In the genomic region with DNA sequence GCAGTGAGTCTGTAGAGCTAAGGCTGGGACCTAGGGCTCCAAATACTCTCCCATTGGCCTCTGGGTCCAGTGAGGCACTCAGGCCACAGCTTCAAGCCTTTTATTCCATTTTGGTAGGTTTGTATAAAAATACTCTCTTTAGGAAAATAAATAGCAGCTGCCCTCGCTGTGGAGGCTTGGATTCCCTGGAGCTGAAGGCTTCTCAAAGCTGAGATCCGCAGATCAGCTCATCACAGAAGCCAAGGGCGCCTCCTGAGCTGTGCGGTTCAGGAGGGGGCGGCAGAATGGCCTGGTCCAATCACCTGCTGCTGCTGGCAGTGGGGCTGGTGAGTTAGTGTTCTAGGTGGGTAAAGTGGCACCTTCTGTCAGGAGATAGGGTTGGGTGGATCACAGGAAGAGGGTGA, we compare ENCODE assay signal across 10 cellular contexts. TPM values are rescaled to one million over a fixed set of nuclear protein-coding genes. Genes with fewer than 3 reads are reported as not detected.
DNase-seq lines count a peak whose midpoint lies in the region; FAIRE-seq and TF ChIP-seq lines count a peak whose summit lies in the region.
"Not testable (repeated sequence)": the region's sequence is repeated elsewhere in the genome, so short reads cannot be mapped to it uniquely, and the experiment has no call there.
"Had no signal": no experiment of that assay in that cellular context is flagged by ENCODE, and none has a peak within 500 bp of the region (broad histone marks: within the 10 kb centered on the region; RNA-seq: fewer than 3 reads in every experiment).

No MANE protein-coding gene starts in this region.

- not testable (repeated sequence) for H3K27me3 Mint-ChIP-seq in Caco-2 (ENCODE audit: insufficient read depth, unreplicated experiment); osteocyte (ENCODE audit: unreplicated experiment)

- H3K36me3 ChIP-seq in Caco-2 (ENCODE audit: control insufficient read depth, insufficient read depth, low read length); KMS-11 (ENCODE audit: insufficient read depth); endothelial cell of umbilical vein (ENCODE audit: control insufficient read depth in 2 of 2, extremely low read depth in 1 of 2, insufficient read depth in 2 of 2, low read length in 2 of 2); kidney epithelial cell (ENCODE audit: control insufficient read depth, insufficient read depth, low read length); suprapubic skin: not testable (repeated sequence)
- peaks cover 38% of the 10 kb centered on the region for H3K36me3 ChIP-seq in adipocyte (ENCODE audit: control insufficient read depth, insufficient read depth, low read length, severe bottlenecking)

- H3K27ac ChIP-seq in KMS-11 = peak overlapping the region; percentile 86; the same call in 1 of the 2 replicates
- H3K27ac ChIP-seq in VCaP = peak overlapping the region; percentile 94; the same call in 1 of the 2 replicates
- H3K27ac ChIP-seq in endothelial cell of umbilical vein (ENCODE audit: insufficient read depth, low read depth, low read length) = peak overlapping the region; percentile 99
- H3K27ac ChIP-seq in suprapubic skin = peak overlapping the region; percentile 95

- H3K4me1 ChIP-seq in Caco-2 (peaks cover 21% of the 10 kb centered on the region), KMS-11 (ENCODE audit: low read depth, poor library complexity, severe bottlenecking) (peaks cover 36% of the 10 kb centered on the region), adipocyte (ENCODE audit: control insufficient read depth, insufficient read depth, low read length) (peaks cover 66% of the 10 kb centered on the region), endothelial cell of umbilical vein (ENCODE audit: control insufficient read depth, extremely low read depth, insufficient read depth, low read length) (peaks cover 72% of the 10 kb centered on the region), suprapubic skin (peaks cover 62% of the 10 kb centered on the region)

- not testable (repeated sequence) for H3K27me3 ChIP-seq in Caco-2 (replicated peaks; ENCODE audit: control insufficient read depth, insufficient read depth, low read length); KMS-11 (ENCODE audit: insufficient read depth, low read depth); adipocyte (replicated peaks; ENCODE audit: control insufficient read depth, insufficient read depth, low read length); endothelial cell of umbilical vein (ENCODE audit: control insufficient read depth in 2 of 2, insufficient read depth in 2 of 2, low read length in 2 of 2); kidney epithelial cell (ENCODE audit: control insufficient read depth, insufficient read depth, low read length); suprapubic skin

- not testable (repeated sequence) for H3K9me3 ChIP-seq in Caco-2; adipocyte (ENCODE audit: control insufficient read depth, low read length); endothelial cell of umbilical vein (replicated peaks; ENCODE audit: control insufficient read depth, insufficient read depth, low read length); suprapubic skin

- not testable (repeated sequence) for H2AFZ ChIP-seq in KMS-11 (ENCODE audit: low read depth); endothelial cell of umbilical vein (ENCODE audit: low read depth, low read length)

- H3K4me2 ChIP-seq in KMS-11 (peak overlapping the region; percentile 95), endothelial cell of umbilical vein (ENCODE audit: insufficient read depth, low read length) (peak overlapping the region; percentile 88)

- POLR2A ChIA-PET in Caco-2 (lab: Charles Lee) = interaction anchor here (2.5 kb wide), 1 partner anchor 7 kb away, joined by 27 read pairs; the partner anchor contains the start of gene FOSL1
- POLR2A ChIA-PET in endothelial cell of umbilical vein (lab: Charles Lee) = interaction anchor here (1.3 to 6.7 kb wide), 5 partner anchors 8 to 172 kb away, joined by 3 to 67 read pairs (median 28); partner anchors contain the start of genes CFL1, FOSL1, MUS81 and RNASEH2C

- FAIRE-seq in endothelial cell of umbilical vein (lab: Jason Lieb, UNC) = not testable (repeated sequence)

- H3K79me2 ChIP-seq in KMS-11 (ENCODE audit: insufficient read depth, low read depth) (peaks cover 25% of the 10 kb centered on the region), endothelial cell of umbilical vein (ENCODE audit: control insufficient read depth, insufficient read depth, low read length) (peaks cover 67% of the 10 kb centered on the region)

- not testable (repeated sequence) for TF ChIP-seq EP300 in suprapubic skin (IDR thresholded peaks at IDR 0.05)

- H4K20me1 ChIP-seq in KMS-11 (ENCODE audit: insufficient read depth); endothelial cell of umbilical vein (replicated peaks; ENCODE audit: control insufficient read depth, extremely low read depth, insufficient read depth, low read length): not testable (repeated sequence)

- H3K9me1 ChIP-seq in endothelial cell of umbilical vein (replicated peaks; ENCODE audit: control insufficient read depth, extremely low read depth, insufficient read depth, low read length) = not testable (repeated sequence)

- intact Hi-C loops in Caco-2 (cut with micrococcal nuclease; ENCODE audit: unreplicated experiment); endothelial cell of umbilical vein (cut with micrococcal nuclease): not testable (repeated sequence)

- dilution Hi-C loops in endothelial cell of umbilical vein (cut with MboI; ENCODE audit: extremely low pct_ligation_motif_present, low sequenced_read_pairs) = not testable (repeated sequence)

- H3K9me3 Mint-ChIP-seq in Caco-2 (ENCODE audit: unreplicated experiment); osteocyte (ENCODE audit: unreplicated experiment): not testable (repeated sequence)

- WGBS in suprapubic skin = 57% methylated on average over 4 of the region's 5 CpGs

- H3K27ac Mint-ChIP-seq in Caco-2 (ENCODE audit: unreplicated experiment) = not testable (repeated sequence)
- H3K27ac Mint-ChIP-seq in osteocyte (ENCODE audit: unreplicated experiment) = peak overlapping the region; percentile 80

- not testable (repeated sequence) for DNase-seq in Caco-2; adipocyte (ENCODE audit: low read depth); endothelial cell of umbilical vein (ENCODE audit: low read depth, low spot score); kidney epithelial cell (ENCODE audit: low read depth); osteocyte (ENCODE audit: extremely low spot score, unreplicated experiment); suprapubic skin (ENCODE audit: low spot score in 2 of 2)

- peak overlapping the region; percentile 82 for H3K4me3 Mint-ChIP-seq in Caco-2 (ENCODE audit: unreplicated experiment)
- peak overlapping the region; percentile 73 for H3K4me3 Mint-ChIP-seq in osteocyte (ENCODE audit: unreplicated experiment)

- BruUV-seq in Caco-2 (replicated peaks; lab: Mats Ljungman, UMichigan); endothelial cell of umbilical vein (replicated peaks; lab: Mats Ljungman, UMichigan): not testable (repeated sequence)

- not testable (repeated sequence) for TF ChIP-seq CTCF in Caco-2 (IDR thresholded peaks at IDR 0.05; ENCODE audit: insufficient read depth in 1 of 2, low read depth in 1 of 2, low read length in 1 of 2, severe bottlenecking in 1 of 2, unreplicated experiment in 1 of 2); KMS-11 (conservative IDR thresholded peaks at IDR 0.05; ENCODE audit: low read depth, low read length); VCaP (conservative IDR thresholded peaks at IDR 0.05); kidney epithelial cell (IDR thresholded peaks at IDR 0.05; ENCODE audit: insufficient read depth, low read length, poor library complexity, severe bottlenecking); osteocyte (IDR thresholded peaks at IDR 0.05); suprapubic skin (IDR thresholded peaks at IDR 0.05)
- peak in 1 of 2 donors; percentile 1 for TF ChIP-seq CTCF in endothelial cell of umbilical vein (IDR thresholded peaks at IDR 0.05; ENCODE audit: extremely low read depth in 1 of 2, insufficient read depth in 1 of 2, low read depth in 1 of 2, low read length in 2 of 2)

- not testable (repeated sequence) for TF ChIP-seq POLR2A in endothelial cell of umbilical vein (IDR thresholded peaks at IDR 0.05; ENCODE audit: low read depth, low read length); suprapubic skin (IDR thresholded peaks at IDR 0.05)

- CTCF ChIA-PET in Caco-2 (lab: Charles Lee) = not testable (repeated sequence)
- CTCF ChIA-PET in endothelial cell of umbilical vein (lab: Charles Lee) = interaction anchor here (0.8 to 6.7 kb wide), 10 partner anchors 7 to 123 kb away, joined by 3 to 75 read pairs (median 22); partner anchors contain the start of genes AP5B1, C11orf68, CFL1 and FOSL1

- H3K9ac ChIP-seq in KMS-11 (peak overlapping the region; percentile 95; the same call in 1 of the 2 replicates), adipocyte (ENCODE audit: low read length) (peak overlapping the region; percentile 96), endothelial cell of umbilical vein (replicated peaks; ENCODE audit: extremely low read depth, insufficient read depth, low read length) (peak overlapping the region; percentile 98)

- H3K4me3 ChIP-seq in Caco-2 (ENCODE audit: low read depth, low read length); KMS-11 (IDR thresholded peaks at IDR 0.05; ENCODE audit: insufficient read depth, low read depth, low read length): not testable (repeated sequence)
- H3K4me3 ChIP-seq in adipocyte (ENCODE audit: low read length) (peak overlapping the region; percentile 86), endothelial cell of umbilical vein (replicated peaks in 1 of 3; ENCODE audit: insufficient read depth in 1 of 3, low read depth in 1 of 3, low read length in 3 of 3) (peak overlapping the region; percentile 10 to 92 (median 78)), kidney epithelial cell (ENCODE audit: low read depth, low read length) (peak overlapping the region; percentile 61), suprapubic skin (peak overlapping the region; percentile 65)

- H3K36me3 Mint-ChIP-seq in Caco-2 (ENCODE audit: insufficient read depth, unreplicated experiment) = peaks cover 35% of the 10 kb centered on the region
- H3K36me3 Mint-ChIP-seq in osteocyte (ENCODE audit: unreplicated experiment) = not testable (repeated sequence)

- H3K4me1 Mint-ChIP-seq in Caco-2 (ENCODE audit: low read depth, unreplicated experiment) (peaks cover 21% of the 10 kb centered on the region), osteocyte (ENCODE audit: unreplicated experiment) (peaks cover 67% of the 10 kb centered on the region)

RNA-seq across cellular contexts. Expression of gene CCDC85B, which starts 1.7 kb away (rescaled TPM):
- total RNA-seq in Caco-2 (2022) (13.3 and 14.7 TPM in 2 replicates), endothelial cell of umbilical vein (103 and 105 TPM in 2 replicates), kidney epithelial cell (48.9 and 58.9 TPM in 2 replicates), osteocyte (35.2 and 39.0 TPM in 2 replicates), suprapubic skin (10 to 100 TPM; 16.0 to 35.8 (median 28.0) TPM)
- polyA plus RNA-seq in endothelial cell of umbilical vein = 107 and 132 TPM in 2 replicates
- polyA plus RNA-seq in endothelial cell of umbilical vein (2011; cell fraction: cytosol; rRNA removed) = 46.5 and 92.9 TPM in 2 replicates
- polyA plus RNA-seq in endothelial cell of umbilical vein (2011; cell fraction: nucleus; rRNA removed) = 24.0 and 24.1 TPM in 2 replicates
- 46.9 and 61.8 TPM in 2 replicates for polyA plus RNA-seq in endothelial cell of umbilical vein (2012)
- 10.7 and 12.9 TPM in 2 replicates for polyA minus RNA-seq in endothelial cell of umbilical vein
- 34.8 TPM for polyA minus RNA-seq in endothelial cell of umbilical vein (2011; cell fraction: cytosol; rRNA and poly(A)+ RNA removed)
- polyA minus RNA-seq in endothelial cell of umbilical vein (2011; cell fraction: nucleus; rRNA and poly(A)+ RNA removed) = 3.1 and 14.2 TPM in 2 replicates

RNA-seq across cellular contexts. Expression of gene FIBP, which starts 3.9 kb away (rescaled TPM):
- 56.8 and 61.5 TPM in 2 replicates for total RNA-seq in Caco-2 (2022)
- 88.5 and 105 TPM in 2 replicates for total RNA-seq in endothelial cell of umbilical vein
- 162 and 210 TPM in 2 replicates for polyA plus RNA-seq in endothelial cell of umbilical vein
- 118 and 132 TPM in 2 replicates for polyA plus RNA-seq in endothelial cell of umbilical vein (2011; cell fraction: cytosol; rRNA removed)
- polyA plus RNA-seq in endothelial cell of umbilical vein (2011; cell fraction: nucleus; rRNA removed) = 84.3 and 107 TPM in 2 replicates
- 120 and 137 TPM in 2 replicates for polyA plus RNA-seq in endothelial cell of umbilical vein (2012)
- 97.2 and 126 TPM in 2 replicates for polyA minus RNA-seq in endothelial cell of umbilical vein
- polyA minus RNA-seq in endothelial cell of umbilical vein (2011; cell fraction: cytosol; rRNA and poly(A)+ RNA removed) = 180 TPM
- polyA minus RNA-seq in endothelial cell of umbilical vein (2011; cell fraction: nucleus; rRNA and poly(A)+ RNA removed) = 40.7 and 42.2 TPM in 2 replicates
- 142 and 144 TPM in 2 replicates for total RNA-seq in kidney epithelial cell
- 92.4 and 92.8 TPM in 2 replicates for total RNA-seq in osteocyte
- total RNA-seq in suprapubic skin = 10 to 100 TPM; 46.9 to 89.3 (median 74.6) TPM

RNA-seq across cellular contexts. Expression of gene FOSL1, which starts 8.0 kb away (rescaled TPM):
- total RNA-seq in Caco-2 (2022) = 2.7 and 3.9 TPM in 2 replicates
- total RNA-seq in endothelial cell of umbilical vein = 52.6 and 53.8 TPM in 2 replicates
- 16.6 and 18.1 TPM in 2 replicates for polyA plus RNA-seq in endothelial cell of umbilical vein
- polyA plus RNA-seq in endothelial cell of umbilical vein (2011; cell fraction: cytosol; rRNA removed) = 11.6 and 12.7 TPM in 2 replicates
- 8.5 and 9.7 TPM in 2 replicates for polyA plus RNA-seq in endothelial cell of umbilical vein (2011; cell fraction: nucleus; rRNA removed)
- polyA plus RNA-seq in endothelial cell of umbilical vein (2012) = 60.2 and 91.7 TPM in 2 replicates
- polyA minus RNA-seq in endothelial cell of umbilical vein = 7.5 and 8.5 TPM in 2 replicates
- polyA minus RNA-seq in endothelial cell of umbilical vein (2011; cell fraction: cytosol; rRNA and poly(A)+ RNA removed) = 4.7 TPM
- 7.7 and 8.1 TPM in 2 replicates for polyA minus RNA-seq in endothelial cell of umbilical vein (2011; cell fraction: nucleus; rRNA and poly(A)+ RNA removed)
- total RNA-seq in kidney epithelial cell = 44.2 and 46.5 TPM in 2 replicates
- 37.2 and 38.0 TPM in 2 replicates for total RNA-seq in osteocyte
- total RNA-seq in suprapubic skin = 100 to 1,000 TPM in 1 of 4 donors, 10 to 100 TPM in 1, 1 to 10 TPM in 2; 5.0 to 118 (median 28.9) TPM
- total RNA-seq: cerebellum had no signal

RNA-seq across cellular contexts. Expression of gene CTSW, which starts 12.5 kb away (rescaled TPM):
- not detected in 2 replicates for total RNA-seq in Caco-2 (2022)
- total RNA-seq in endothelial cell of umbilical vein = not detected in 2 replicates
- not detected in 2 replicates for polyA plus RNA-seq in endothelial cell of umbilical vein
- 0.04 and 0.05 TPM in 2 replicates for polyA plus RNA-seq in endothelial cell of umbilical vein (2011; cell fraction: cytosol; rRNA removed)
- 0.16 TPM in 1 of 2 replicates, not detected in the other for polyA plus RNA-seq in endothelial cell of umbilical vein (2011; cell fraction: nucleus; rRNA removed)
- polyA plus RNA-seq in endothelial cell of umbilical vein (2012) = 0.16 and 0.50 TPM in 2 replicates
- not detected in 2 replicates for polyA minus RNA-seq in endothelial cell of umbilical vein
- not detected for polyA minus RNA-seq in endothelial cell of umbilical vein (2011; cell fraction: cytosol; rRNA and poly(A)+ RNA removed)
- polyA minus RNA-seq in endothelial cell of umbilical vein (2011; cell fraction: nucleus; rRNA and poly(A)+ RNA removed) = not detected in 2 replicates
- total RNA-seq in kidney epithelial cell = not detected in 2 replicates
- total RNA-seq in osteocyte = not detected in 2 replicates
- total RNA-seq in suprapubic skin = 1 to 10 TPM in 2 of 4 donors, under 1 TPM in 1, not detected in 1; 0.76 to 5.0 (median 1.4) TPM
- total RNA-seq: cerebellum, NCI-H460 had no signal

RNA-seq across cellular contexts. Expression of gene EFEMP2, which starts 19.5 kb away (rescaled TPM):
- total RNA-seq in Caco-2 (2022) (1.3 and 1.4 TPM in 2 replicates), endothelial cell of umbilical vein (76.5 and 81.7 TPM in 2 replicates), kidney epithelial cell (54.1 and 62.0 TPM in 2 replicates), osteocyte (130 and 131 TPM in 2 replicates), suprapubic skin (10 to 100 TPM in 3 of 4 donors, 1 to 10 TPM in 1; 7.3 to 22.0 (median 13.0) TPM)
- polyA plus RNA-seq in endothelial cell of umbilical vein = 207 and 259 TPM in 2 replicates
- polyA plus RNA-seq in endothelial cell of umbilical vein (2011; cell fraction: cytosol; rRNA removed) = 88.3 and 121 TPM in 2 replicates
- polyA plus RNA-seq in endothelial cell of umbilical vein (2011; cell fraction: nucleus; rRNA removed) = 185 and 210 TPM in 2 replicates
- polyA plus RNA-seq in endothelial cell of umbilical vein (2012) = 43.3 and 91.5 TPM in 2 replicates
- polyA minus RNA-seq in endothelial cell of umbilical vein = 56.8 and 65.1 TPM in 2 replicates
- polyA minus RNA-seq in endothelial cell of umbilical vein (2011; cell fraction: cytosol; rRNA and poly(A)+ RNA removed) = not detected
- 29.8 and 52.5 TPM in 2 replicates for polyA minus RNA-seq in endothelial cell of umbilical vein (2011; cell fraction: nucleus; rRNA and poly(A)+ RNA removed)
